Comparison of ENCODE assay signal across 9 cellular contexts in genomic region chr2:117815946-117816345, GRCh38. TPM values are rescaled to one million over a fixed set of nuclear protein-coding genes. Genes with fewer than 3 reads are reported as not detected.
DNase-seq lines count a peak whose midpoint lies in the region; ATAC-seq and TF ChIP-seq lines count a peak whose summit lies in the region.
"Had no signal": no experiment of that assay in that cellular context is flagged by ENCODE, and none has a peak within 500 bp of the region (broad histone marks: within the 10 kb centered on the region; RNA-seq: fewer than 3 reads in every experiment).

No MANE protein-coding gene starts in this region.

- no peaks in the 10 kb centered on the region; the same call in 1 of the 2 replicates for H4K20me1 ChIP-seq in IMR-90 (ENCODE audit: insufficient read depth, low read length)

- WGBS in IMR-90 (ENCODE audit: extremely low coverage in 2 of 2, insufficient read length in 1 of 2), 2 experiments: no CpG with 5 or more reads among the region's 3 CpGs
- WGBS in aorta, 2 donors: 89 to 92% methylated on average over 3 of the region's 3 CpGs

- CTCF ChIA-PET in BJ (lab: Yijun Ruan, JAX) (interaction anchor here (0.7 to 5.8 kb wide), 3 partner anchors 20 to 188 kb away, joined by 3 to 139 read pairs (median 3); no protein-coding TSS in a partner anchor), IMR-90 (lab: Yijun Ruan, JAX) (no interaction called here)

- no peak overlapping the region for H2AK9ac ChIP-seq in IMR-90 (replicated peaks; ENCODE audit: low read depth, low read length, poor library complexity)

- no peak overlapping the region for H2BK15ac ChIP-seq in IMR-90 (ENCODE audit: low read depth, low read length)

- no peak overlapping the region for H3K27ac ChIP-seq in IMR-90 (ENCODE audit: insufficient read depth, low read length)
- no peak overlapping the region for H3K27ac ChIP-seq in breast epithelium
- no peak overlapping the region for H3K27ac ChIP-seq in aorta (ENCODE audit: low read depth in 1 of 2, low read length in 2 of 2)

- peaks cover 23 to 40% (median 35%) of the 10 kb centered on the region in 3 donors for H3K4me1 Mint-ChIP-seq in naive B cell

- H3K56ac ChIP-seq in IMR-90 (ENCODE audit: extremely low read depth, insufficient read depth, low read length): no peak overlapping the region

- no peaks in the 10 kb centered on the region for H3K9me3 Mint-ChIP-seq in naive B cell

- H4K5ac ChIP-seq in IMR-90 (ENCODE audit: low read depth, low read length): no peak overlapping the region

- no peak overlapping the region for H3K4ac ChIP-seq in IMR-90 (ENCODE audit: low read depth, low read length)

- POLR2A ChIA-PET in BJ (lab: Charles Lee) (no interaction called here), IMR-90 (lab: Charles Lee; ENCODE audit: unreplicated experiment) (no interaction called here)

- H3K27me3 ChIP-seq in BJ (ENCODE audit: control insufficient read depth, insufficient read depth, low read length) (no peaks in the 10 kb centered on the region), IMR-90 (ENCODE audit: control insufficient read depth, insufficient read depth, low read length) (no peaks in the 10 kb centered on the region), breast epithelium (no peaks in the 10 kb centered on the region), aorta (ENCODE audit: control insufficient read depth in 1 of 2, insufficient read depth in 2 of 2, low read length in 1 of 2) (no peaks in the 10 kb centered on the region)

- no peak overlapping the region for H3K14ac ChIP-seq in IMR-90 (replicated peaks; ENCODE audit: low read depth, low read length)

- peaks cover 16 to 18% of the 10 kb centered on the region in 2 experiments for H3K79me1 ChIP-seq in IMR-90 (ENCODE audit: low read depth in 1 of 2, low read length in 2 of 2)

- peak overlapping the region; percentile 44 for H3K4me2 ChIP-seq in IMR-90 (ENCODE audit: low read depth, low read length)

- H2AFZ ChIP-seq in IMR-90 (replicated peaks; ENCODE audit: low read length, poor library complexity): no peak overlapping the region

- H3K36me3 Mint-ChIP-seq in naive B cell: peaks cover 29 to 30% of the 10 kb centered on the region in 2 donors

- no peak overlapping the region for H4K91ac ChIP-seq in IMR-90 (ENCODE audit: insufficient read depth, low read depth, low read length)

- no peak for TF ChIP-seq RAD21 in IMR-90 (IDR thresholded peaks at IDR 0.05; ENCODE audit: low read length)

- H3K4me3 ChIP-seq in BJ (ENCODE audit: low read depth, low read length) (peak overlapping the region; percentile 17; the same call in 1 of the 2 replicates), IMR-90 (ENCODE audit: insufficient read depth, low read depth, low read length) (no peak overlapping the region), breast epithelium (peak overlapping the region in 2 of 3 donors; percentile 72 to 96), aorta (ENCODE audit: low read length in 2 of 2) (no peak overlapping the region)

- H4K8ac ChIP-seq in IMR-90 (ENCODE audit: low read depth in 2 of 2, low read length in 2 of 2): no peak overlapping the region

- peak overlapping the region in 7 of 8 donors; percentile 16 to 97 (median 84) for H3K4me3 Mint-ChIP-seq in naive B cell

- no peak overlapping the region for H3K18ac ChIP-seq in IMR-90 (ENCODE audit: low read depth, low read length)

- intact Hi-C loops in IMR-90 (cut with micrococcal nuclease): no loop called here
- intact Hi-C loops in breast epithelium (cut with DNase I; ENCODE audit: low total_unique reads): loop anchor here (10.0 kb wide), 1 partner anchor 289 kb away; no protein-coding TSS in a partner anchor
- intact Hi-C loops in Right ventricle myocardium superior (cut with DNase I): no loop called here
- intact Hi-C loops in aorta (cut with DNase I): loop anchor here (5.0 to 10.0 kb wide), 3 partner anchors 181 to 1549 kb away; partner anchors contain the start of genes C2orf76 (in 1 of the 2) and DBI (in 1 of the 2)

- ATAC-seq in IMR-90 (ENCODE audit: low read depth): no peak
- no peak for ATAC-seq in naive B cell (ENCODE audit: low read depth in 2 of 2)
- no peak for ATAC-seq in Right ventricle myocardium superior (ENCODE audit: poor library complexity)
- ATAC-seq in aorta (ENCODE audit: low FRiP score): no peak

- no TSS peak for BruUV-seq in IMR-90 (replicated peaks; lab: Mats Ljungman, UMichigan)

- H3K9me3 ChIP-seq in IMR-90 (ENCODE audit: control insufficient read depth, insufficient read depth, low read length): no peaks in the 10 kb centered on the region
- no peaks in the 10 kb centered on the region for H3K9me3 ChIP-seq in breast epithelium
- H3K9me3 ChIP-seq in aorta (ENCODE audit: control insufficient read depth, low read length): no peaks in the 10 kb centered on the region

- dilution Hi-C loops in IMR-90 (cut with HindIII; ENCODE audit: low sequenced_read_pairs, unreplicated experiment): no loop called here

- H3K27me3 Mint-ChIP-seq in naive B cell: no peaks in the 10 kb centered on the region

- H3K9me1 ChIP-seq in IMR-90 (ENCODE audit: insufficient read depth, low read length): peaks cover 3% of the 10 kb centered on the region; the same call in 1 of the 2 replicates

- H2BK5ac ChIP-seq in IMR-90 (ENCODE audit: low read depth, low read length, poor library complexity, severe bottlenecking): no peak overlapping the region

- no peak overlapping the region for H3K9ac ChIP-seq in IMR-90 (ENCODE audit: low read depth, low read length)

- H3K4me1 ChIP-seq in IMR-90 (ENCODE audit: control insufficient read depth, insufficient read depth, low read length): peaks cover 1% of the 10 kb centered on the region; the same call in 1 of the 2 replicates
- peaks cover 0 to 13% of the 10 kb centered on the region in 2 donors for H3K4me1 ChIP-seq in breast epithelium
- no peaks in the 10 kb centered on the region for H3K4me1 ChIP-seq in aorta (ENCODE audit: control insufficient read depth in 1 of 2, insufficient read depth in 2 of 2, low read length in 2 of 2)

- TF ChIP-seq POLR2A in IMR-90 (IDR thresholded peaks at IDR 0.05; ENCODE audit: low read depth, low read length) (no peak), breast epithelium (IDR thresholded peaks at IDR 0.05) (no peak)

- TF ChIP-seq CTCF in BJ (IDR thresholded peaks at IDR 0.05; ENCODE audit: insufficient read depth, low read depth, low read length): no peak
- TF ChIP-seq CTCF in IMR-90 (conservative IDR thresholded peaks at IDR 0.05; ENCODE audit: low read depth, low read length): no peak
- TF ChIP-seq CTCF in breast epithelium (IDR thresholded peaks at IDR 0.05): no peak

- DNase-seq in BJ (ENCODE audit: low read depth) (no peak), IMR-90 (peak; percentile 52), breast epithelium (ENCODE audit: low spot score in 2 of 2) (no peak), naive B cell (no peak), NCI-H1694 treated with DMSO at 0.1 percent for 48 hours (lab: John Stamatoyannopoulos, UW) (no peak), Right ventricle myocardium superior (no peak), aorta (no peak), SKM-1 (lab: John Stamatoyannopoulos, UW; ENCODE audit: unreplicated experiment) (no peak)
- DNase-seq: islet precursor cell had no signal

- H2BK120ac ChIP-seq in IMR-90 (ENCODE audit: low read depth, low read length): no peak overlapping the region

- no peak overlapping the region for H2BK20ac ChIP-seq in IMR-90 (ENCODE audit: low read depth, low read length)

- no peak overlapping the region for H2AK5ac ChIP-seq in IMR-90 (ENCODE audit: low read depth, low read length)

- in situ Hi-C loops in IMR-90 (cut with MboI; ENCODE audit: low sequenced_read_pairs): no loop called here

- peak overlapping the region; percentile 99 to 100 (median 100) for H3K27ac Mint-ChIP-seq in naive B cell

- no peak overlapping the region for H3K23ac ChIP-seq in IMR-90 (ENCODE audit: low read depth, low read length)

- H3K36me3 ChIP-seq in BJ (ENCODE audit: control insufficient read depth, insufficient read depth, low read length) (peaks cover 6% of the 10 kb centered on the region), IMR-90 (ENCODE audit: control insufficient read depth, insufficient read depth, low read length) (peaks cover 14% of the 10 kb centered on the region), breast epithelium (no peaks in the 10 kb centered on the region), aorta (ENCODE audit: control insufficient read depth in 1 of 2, insufficient read depth in 2 of 2, low read length in 1 of 2) (peaks cover 0 to 8% of the 10 kb centered on the region in 2 donors)

TF ChIP-seq in IMR-90, 13 proteins besides CTCF, POLR2A, EP300 and RAD21 (continues in another document):
- TF ChIP-seq FOS (IDR thresholded peaks at IDR 0.05; ENCODE audit: low read depth, low read length) (no peak), MAZ (IDR thresholded peaks at IDR 0.05; ENCODE audit: borderline replicate concordance, low read depth, low read length) (no peak), ELK1 (IDR thresholded peaks at IDR 0.05; ENCODE audit: borderline replicate concordance, low read depth, low read length) (no peak), RCOR1 (IDR thresholded peaks at IDR 0.05; ENCODE audit: insufficient replicate concordance, low read length) (no peak), RFX5 (IDR thresholded peaks at IDR 0.05; ENCODE audit: low read depth, low read length) (no peak), NFE2L2 (IDR thresholded peaks at IDR 0.05; ENCODE audit: low read depth, low read length) (no peak), SMC3 (IDR thresholded peaks at IDR 0.05; ENCODE audit: low read depth, low read length) (no peak)

RNA-seq across cellular contexts. Expression of gene DDX18, which starts 1.5 kb away (rescaled TPM):
- polyA plus RNA-seq in BJ (2011; rRNA removed) (30.9 and 42.8 TPM in 2 replicates), IMR-90 (2012; rRNA removed) (30.2 and 34.6 TPM in 2 replicates), naive B cell (ENCODE audit: low read depth in 6 of 6) (10 to 100 TPM; 35.9 to 58.6 (median 44.0) TPM), aorta (10 to 100 TPM; 16.7 to 24.0 TPM)
- polyA minus RNA-seq in BJ (2011; rRNA and poly(A)+ RNA removed): 19.5 and 20.9 TPM in 2 replicates
- total RNA-seq in IMR-90 (2012; rRNA removed) (68.3 and 69.9 TPM in 2 replicates), breast epithelium (10 to 100 TPM; 46.1 to 63.7 (median 50.8) TPM), Right ventricle myocardium superior (22.1 TPM), aorta (10 to 100 TPM; 42.2 to 54.3 TPM)
- 7.0 and 8.2 TPM in 2 replicates for polyA plus RNA-seq in IMR-90 (2012; cell fraction: cytosol; rRNA removed)
- 6.7 and 49.9 TPM in 2 replicates for polyA plus RNA-seq in IMR-90 (2012; cell fraction: nucleus; rRNA removed; ENCODE audit: low replicate concordance)

Comparison
In these comparisons a context has a peak if more than half of its experiments do, and no peak if none do; other contexts are left out.
1. H3K4me3 ChIP-seq: peak in BJ (single experiment) and breast epithelium (2 of 3); none in IMR-90 (single experiment) and aorta (0 of 2).
2. intact Hi-C loops: an anchor here in breast epithelium (10.0 kb wide) and aorta (5.0 to 10.0 kb wide); none called in IMR-90 and Right ventricle myocardium superior.